ENCODE assay signal across 4 cellular contexts in genomic region chr11:119017377-119017776, GRCh38. TPM values are rescaled to one million over a fixed set of nuclear protein-coding genes. Genes with fewer than 3 reads are reported as not detected.
DNase-seq lines count a peak whose midpoint lies in the region; ATAC-seq and TF ChIP-seq lines count a peak whose summit lies in the region.
"Not testable (repeated sequence)": the region's sequence is repeated elsewhere in the genome, so short reads cannot be mapped to it uniquely, and the experiment has no call there.

No MANE protein-coding gene starts in this region.

- 5 to 6% methylated on average over 10 of the region's 10 CpGs for WGBS in heart right ventricle, 2 donors
- 1 to 2% methylated on average over 10 of the region's 10 CpGs for WGBS in sigmoid colon, 2 donors

- DNase-seq in GM12865 (ENCODE audit: low read depth); activated T-helper 2 cell treated with anti-CD3 and anti-CD28 coated beads, Interferon-gamma antibody, Interleukin-2, Interleukin-4, amounts not matched to agents 10 μg/mL and 5 μg/mL and 100 μg/mL, durations not matched to agents 14 hours and 24 hours and 36 hours (ENCODE audit: low spot score); heart right ventricle; sigmoid colon: not testable (repeated sequence)

- H3K27ac ChIP-seq in heart right ventricle (peak overlapping the region; percentile 80 to 98 (median 94)), sigmoid colon (peak overlapping the region; percentile 96 to 98 (median 97))

- not testable (repeated sequence) for H3K9me3 Mint-ChIP-seq in activated T-helper 2 cell treated with anti-CD3 and anti-CD28 coated beads, Interferon-gamma antibody, Interleukin-2, Interleukin-4, amounts not matched to agents 10 μg/mL and 5 μg/mL and 100 μg/mL, durations not matched to agents 14 hours and 24 hours and 36 hours

- not testable (repeated sequence) for H3K27me3 ChIP-seq in heart right ventricle, sigmoid colon

- peaks cover 0 to 73% (median 25%) of the 10 kb centered on the region in 9 donors for H3K36me3 ChIP-seq in heart right ventricle
- peaks cover 20 to 70% (median 42%) of the 10 kb centered on the region in 4 donors for H3K36me3 ChIP-seq in sigmoid colon

- TF ChIP-seq CTCF in GM12865 (IDR thresholded peaks at IDR 0.05; ENCODE audit: insufficient read depth, low read depth, low read length, missing control alignments); heart right ventricle (IDR thresholded peaks at IDR 0.05); sigmoid colon (IDR thresholded peaks at IDR 0.05): not testable (repeated sequence)

- not testable (repeated sequence) for TF ChIP-seq EP300 in sigmoid colon (IDR thresholded peaks at IDR 0.05)

- not testable (repeated sequence) for H3K27me3 Mint-ChIP-seq in activated T-helper 2 cell treated with anti-CD3 and anti-CD28 coated beads, Interferon-gamma antibody, Interleukin-2, Interleukin-4, amounts not matched to agents 10 μg/mL and 5 μg/mL and 100 μg/mL, durations not matched to agents 14 hours and 24 hours and 36 hours (ENCODE audit: low read depth)

- not testable (repeated sequence) for H3K9me3 ChIP-seq in heart right ventricle, sigmoid colon

- not testable (repeated sequence) for TF ChIP-seq POLR2A in sigmoid colon (IDR thresholded peaks at IDR 0.05)

- peak overlapping the region; percentile 100 for H3K27ac Mint-ChIP-seq in activated T-helper 2 cell treated with anti-CD3 and anti-CD28 coated beads, Interferon-gamma antibody, Interleukin-2, Interleukin-4, amounts not matched to agents 10 μg/mL and 5 μg/mL and 100 μg/mL, durations not matched to agents 14 hours and 24 hours and 36 hours

- intact Hi-C loops in activated T-helper 2 cell treated with anti-CD3 and anti-CD28 coated beads, Interferon-gamma antibody, Interleukin-2, Interleukin-4, amounts not matched to agents 10 μg/mL and 5 μg/mL and 100 μg/mL, durations not matched to agents 14 hours and 24 hours and 36 hours (cut with micrococcal nuclease), result loop anchor here (5.0 kb wide), 1 partner anchor 90 kb away; the partner anchor contains the start of gene BCL9L
- intact Hi-C loops in heart right ventricle (cut with DNase I) (loop anchor here in 2 of 10 donors (5.0 to 10.0 kb wide), 2 partner anchors 47 to 85 kb away; partner anchors contain the start of genes DPAGT1 (in 1 of the 2) and VPS11 (in 1 of the 2)), sigmoid colon (cut with DNase I) (loop anchor here (5.0 kb wide), 1 partner anchor 80 kb away; a partner anchor contains a TSS)

- H3K4me1 ChIP-seq in heart right ventricle (peaks cover 5 to 50% (median 42%) of the 10 kb centered on the region in 9 donors), sigmoid colon (peaks cover 0 to 48% (median 44%) of the 10 kb centered on the region in 4 donors)

- H3K36me3 Mint-ChIP-seq in activated T-helper 2 cell treated with anti-CD3 and anti-CD28 coated beads, Interferon-gamma antibody, Interleukin-2, Interleukin-4, amounts not matched to agents 10 μg/mL and 5 μg/mL and 100 μg/mL, durations not matched to agents 14 hours and 24 hours and 36 hours (ENCODE audit: low read depth), result peaks cover 82% of the 10 kb centered on the region

- not testable (repeated sequence) for ATAC-seq in heart right ventricle

- H3K4me1 Mint-ChIP-seq in activated T-helper 2 cell treated with anti-CD3 and anti-CD28 coated beads, Interferon-gamma antibody, Interleukin-2, Interleukin-4, amounts not matched to agents 10 μg/mL and 5 μg/mL and 100 μg/mL, durations not matched to agents 14 hours and 24 hours and 36 hours (ENCODE audit: low read depth), result peaks cover 25% of the 10 kb centered on the region

- H3K4me3 ChIP-seq in GM12865 (ENCODE audit: low read depth, low read length) (peak overlapping the region; percentile 94), heart right ventricle (peak overlapping the region; percentile 81 to 99 (median 86)), sigmoid colon (peak overlapping the region; percentile 84 to 96 (median 90))

- H3K4me3 Mint-ChIP-seq in activated T-helper 2 cell treated with anti-CD3 and anti-CD28 coated beads, Interferon-gamma antibody, Interleukin-2, Interleukin-4, amounts not matched to agents 10 μg/mL and 5 μg/mL and 100 μg/mL, durations not matched to agents 14 hours and 24 hours and 36 hours (ENCODE audit: low read depth), result peak overlapping the region; percentile 99

RNA-seq across cellular contexts. Expression of gene RPS25, which starts 0.8 kb away (rescaled TPM):
- 1,728 and 1,773 TPM in 2 replicates for total RNA-seq in activated T-helper 2 cell treated with anti-CD3 and anti-CD28 coated beads, Interferon-gamma antibody, Interleukin-2, Interleukin-4, amounts not matched to agents 10 μg/mL and 5 μg/mL and 100 μg/mL, durations not matched to agents 14 hours and 24 hours and 36 hours
- total RNA-seq in heart right ventricle, result 100 to 1,000 TPM; 743 to 915 (median 823) TPM
- 1,000 to 10,000 TPM; 1,404 to 1,607 TPM for polyA plus RNA-seq in heart right ventricle
- 1,000 to 10,000 TPM; 1,350 to 3,369 (median 2,098) TPM for total RNA-seq in sigmoid colon
- polyA plus RNA-seq in sigmoid colon, result 1,000 to 10,000 TPM; 2,091 to 3,409 (median 2,533) TPM

RNA-seq across cellular contexts. Expression of gene TRAPPC4, which starts 1.2 kb away (rescaled TPM):
- total RNA-seq in activated T-helper 2 cell treated with anti-CD3 and anti-CD28 coated beads, Interferon-gamma antibody, Interleukin-2, Interleukin-4, amounts not matched to agents 10 μg/mL and 5 μg/mL and 100 μg/mL, durations not matched to agents 14 hours and 24 hours and 36 hours, result 121 and 128 TPM in 2 replicates
- total RNA-seq in heart right ventricle (10 to 100 TPM; 29.5 to 51.4 (median 37.5) TPM), sigmoid colon (10 to 100 TPM; 32.4 to 60.3 (median 47.5) TPM)
- polyA plus RNA-seq in heart right ventricle (10 to 100 TPM; 14.6 to 95.1 TPM), sigmoid colon (10 to 100 TPM; 49.9 to 90.9 (median 74.5) TPM)

RNA-seq across cellular contexts. Expression of gene SLC37A4, which starts 13.3 kb away (rescaled TPM):
- 31.7 and 34.4 TPM in 2 replicates for total RNA-seq in activated T-helper 2 cell treated with anti-CD3 and anti-CD28 coated beads, Interferon-gamma antibody, Interleukin-2, Interleukin-4, amounts not matched to agents 10 μg/mL and 5 μg/mL and 100 μg/mL, durations not matched to agents 14 hours and 24 hours and 36 hours
- total RNA-seq in heart right ventricle (10 to 100 TPM in 1 of 10 donors, 1 to 10 TPM in 9; 3.8 to 12.0 (median 6.5) TPM), sigmoid colon (10 to 100 TPM in 2 of 4 donors, 1 to 10 TPM in 2; 8.0 to 13.8 (median 10.1) TPM)
- polyA plus RNA-seq in heart right ventricle (10 to 100 TPM in 1 of 2 donors, 1 to 10 TPM in 1; 7.6 to 11.1 TPM), sigmoid colon (10 to 100 TPM in 2 of 3 donors, 1 to 10 TPM in 1; 8.4 to 31.5 (median 11.1) TPM)

RNA-seq across cellular contexts. Expression of gene CENATAC, which starts 19.4 kb away (rescaled TPM):
- total RNA-seq in activated T-helper 2 cell treated with anti-CD3 and anti-CD28 coated beads, Interferon-gamma antibody, Interleukin-2, Interleukin-4, amounts not matched to agents 10 μg/mL and 5 μg/mL and 100 μg/mL, durations not matched to agents 14 hours and 24 hours and 36 hours, result 44.2 and 47.7 TPM in 2 replicates
- total RNA-seq in heart right ventricle (10 to 100 TPM in 7 of 10 donors, 1 to 10 TPM in 3; 7.8 to 13.5 (median 11.3) TPM), sigmoid colon (10 to 100 TPM; 29.6 to 60.5 (median 40.7) TPM)
- polyA plus RNA-seq in heart right ventricle (10 to 100 TPM in 1 of 2 donors, 1 to 10 TPM in 1; 8.2 to 85.2 TPM), sigmoid colon (10 to 100 TPM in 1 of 3 donors, 1 to 10 TPM in 2; 5.3 to 24.6 (median 7.2) TPM)

RNA-seq across cellular contexts. Expression of gene HYOU1, which starts 39.6 kb away (rescaled TPM):
- 215 and 226 TPM in 2 replicates for total RNA-seq in activated T-helper 2 cell treated with anti-CD3 and anti-CD28 coated beads, Interferon-gamma antibody, Interleukin-2, Interleukin-4, amounts not matched to agents 10 μg/mL and 5 μg/mL and 100 μg/mL, durations not matched to agents 14 hours and 24 hours and 36 hours
- total RNA-seq in heart right ventricle, result 10 to 100 TPM; 45.0 to 96.4 (median 64.4) TPM
- 100 to 1,000 TPM in 1 of 2 donors, 10 to 100 TPM in 1; 33.0 to 179 TPM for polyA plus RNA-seq in heart right ventricle
- total RNA-seq in sigmoid colon, result 10 to 100 TPM; 26.6 to 37.6 (median 30.7) TPM
- polyA plus RNA-seq in sigmoid colon, result 100 to 1,000 TPM in 1 of 3 donors, 10 to 100 TPM in 1, 1 to 10 TPM in 1; 6.0 to 106 (median 22.0) TPM
